Comparison of ENCODE assay signal across 10 cellular contexts in genomic region chr3:55675478-55675877, GRCh38.
DNase-seq lines count a peak whose midpoint lies in the region; ATAC-seq and TF ChIP-seq lines count a peak whose summit lies in the region.
"Had no signal": no experiment of that assay in that cellular context is flagged by ENCODE, and none has a peak within 500 bp of the region (broad histone marks: within the 10 kb centered on the region; RNA-seq: fewer than 3 reads in every experiment).

No MANE protein-coding gene starts in this region.

- TF ChIP-seq CTCF in Calu3 (IDR thresholded peaks at IDR 0.05; ENCODE audit: unreplicated experiment), result no peak

- intact Hi-C loops in posterior cingulate gyrus (cut with DNase I), result no loop called here
- intact Hi-C loops in Calu3 (cut with micrococcal nuclease; ENCODE audit: unreplicated experiment), result no loop called here

- BruUV-seq in Calu3 (replicated peaks; lab: Mats Ljungman, UMichigan), result no TSS peak

- ATAC-seq in GM18861 (IDR thresholded peaks at IDR 0.05; ENCODE audit: unreplicated experiment) (peak; percentile 99), GM21360 (IDR thresholded peaks at IDR 0.05; ENCODE audit: unreplicated experiment) (peak; percentile 98), HG03025 (IDR thresholded peaks at IDR 0.05; ENCODE audit: low FRiP score, unreplicated experiment) (peak; percentile 94)

- no peak overlapping the region for H3K27ac Mint-ChIP-seq in T-helper 2 cell treated with Interferon-gamma antibody and Interleukin-4, amounts not matched to agents 5 μg/mL and 100 μg/mL, for 36 hours
- H3K27ac Mint-ChIP-seq in Calu3 (ENCODE audit: unreplicated experiment), result no peak overlapping the region
- H3K27ac Mint-ChIP-seq: H9 had no signal

- H3K27me3 Mint-ChIP-seq in T-helper 2 cell treated with Interferon-gamma antibody and Interleukin-4, amounts not matched to agents 5 μg/mL and 100 μg/mL, for 36 hours (ENCODE audit: low read depth), result no peaks in the 10 kb centered on the region
- H3K27me3 Mint-ChIP-seq in Calu3 (ENCODE audit: unreplicated experiment), result no peaks in the 10 kb centered on the region

- no peaks in the 10 kb centered on the region for H3K36me3 Mint-ChIP-seq in T-helper 2 cell treated with Interferon-gamma antibody and Interleukin-4, amounts not matched to agents 5 μg/mL and 100 μg/mL, for 36 hours (ENCODE audit: low read depth)
- no peaks in the 10 kb centered on the region for H3K36me3 Mint-ChIP-seq in Calu3 (ENCODE audit: insufficient read depth, unreplicated experiment)

- CTCF ChIA-PET in Calu3 (lab: Charles Lee), result no interaction called here

- peak; percentile 4 for DNase-seq in T-helper 2 cell treated with Interferon-gamma antibody and Interleukin-4, amounts not matched to agents 5 μg/mL and 100 μg/mL, for 36 hours (ENCODE audit: low spot score)
- no peak for DNase-seq in effector CD4-positive, alpha-beta T cell
- DNase-seq in NCI-H1694 (lab: John Stamatoyannopoulos, UW) (no peak), posterior cingulate gyrus (no peak), Calu3 (no peak)
- DNase-seq: COR-L47, H9 had no signal

- no peaks in the 10 kb centered on the region for H3K4me1 Mint-ChIP-seq in T-helper 2 cell treated with Interferon-gamma antibody and Interleukin-4, amounts not matched to agents 5 μg/mL and 100 μg/mL, for 36 hours (ENCODE audit: low read depth)
- H3K4me1 Mint-ChIP-seq in Calu3 (ENCODE audit: low read depth, unreplicated experiment), result no peaks in the 10 kb centered on the region

- H3K9me3 Mint-ChIP-seq in T-helper 2 cell treated with Interferon-gamma antibody and Interleukin-4, amounts not matched to agents 5 μg/mL and 100 μg/mL, for 36 hours, result no peaks in the 10 kb centered on the region
- H3K9me3 Mint-ChIP-seq in Calu3 (ENCODE audit: low read depth, unreplicated experiment), result peaks cover 5% of the 10 kb centered on the region
- H3K9me3 Mint-ChIP-seq: H9 had no signal

- H3K4me3 Mint-ChIP-seq in T-helper 2 cell treated with Interferon-gamma antibody and Interleukin-4, amounts not matched to agents 5 μg/mL and 100 μg/mL, for 36 hours, result no peak overlapping the region
- no peak overlapping the region for H3K4me3 Mint-ChIP-seq in Calu3 (ENCODE audit: low read depth, unreplicated experiment)
- H3K4me3 Mint-ChIP-seq: H9 had no signal
